ENCODE assay signal across 29 cellular contexts in genomic region chr4:3215733-3216132, GRCh38. TPM values are rescaled to one million over a fixed set of nuclear protein-coding genes. Genes with fewer than 3 reads are reported as not detected.
"Had no signal": no experiment of that assay in that cellular context is flagged by ENCODE, and none has a peak within 500 bp of the region (broad histone marks: within the 10 kb centered on the region; RNA-seq: fewer than 3 reads in every experiment).

No MANE protein-coding gene starts in this region.

- H3K27me3 ChIP-seq: esophagus muscularis mucosa, foreskin keratinocyte, gastroesophageal sphincter, neural progenitor cell, ovary, right lobe of liver, testis, tibial artery had no signal

- H3K4me1 ChIP-seq: esophagus muscularis mucosa, foreskin keratinocyte, gastroesophageal sphincter, right lobe of liver, testis, tibial artery had no signal

- ATAC-seq: foreskin keratinocyte; gastroesophageal sphincter; naive thymus-derived CD4-positive, alpha-beta T cell; right lobe of liver; stimulated activated effector memory CD8-positive, alpha-beta T cell treated with anti-CD3 and anti-CD28 coated beads, Interleukin-12 subunit alpha, Interleukin-12 subunit beta, amount 100 ng/mL, for 72 hours; stimulated activated naive CD8-positive, alpha-beta T cell treated with anti-CD3 and anti-CD28 coated beads, Interleukin-15, Interleukin-2, amounts not matched to agents 100 U/mL and 50 U/mL, for 24 hours had no signal

- H3K4me3 ChIP-seq: coronary artery, esophagus muscularis mucosa, gastroesophageal sphincter, neural progenitor cell, ovary, right lobe of liver, testis, tibial artery had no signal

- H3K9me3 Mint-ChIP-seq: central memory CD8-positive, alpha-beta T cell; immature natural killer cell; nephron; neural progenitor cell; stimulated activated effector memory CD8-positive, alpha-beta T cell treated with anti-CD3 and anti-CD28 coated beads, Interleukin-12 subunit alpha, Interleukin-12 subunit beta, amount 100 ng/mL, for 72 hours; type B pancreatic cell had no signal

- H3K27ac Mint-ChIP-seq: naive thymus-derived CD4-positive, alpha-beta T cell; nephron; neural progenitor cell; stimulated activated effector memory CD8-positive, alpha-beta T cell treated with anti-CD3 and anti-CD28 coated beads, Interleukin-12 subunit alpha, Interleukin-12 subunit beta, amount 100 ng/mL, for 72 hours had no signal

- H3K9me3 ChIP-seq: esophagus muscularis mucosa, gastroesophageal sphincter, ovary, right lobe of liver, testis, tibial artery had no signal

- DNase-seq: dermis blood vessel endothelial cell; effector memory CD4-positive, alpha-beta T cell; foreskin keratinocyte; hypothalamus; immature natural killer cell; islet precursor cell; kidney glomerular epithelial cell; mesenchymal stem cell; midbrain; naive thymus-derived CD4-positive, alpha-beta T cell; retina; stimulated activated CD4-positive, alpha-beta T cell treated with anti-CD3 and anti-CD28 coated beads, Interleukin-2, amount 100 ng/mL, for 24 hours; stimulated activated CD4-positive, alpha-beta T cell treated with anti-CD3 and anti-CD28 coated beads, Interleukin-4, amount 100 ng/mL, for 24 hours; stimulated activated naive CD8-positive, alpha-beta T cell treated with anti-CD3 and anti-CD28 coated beads, Interleukin-15, Interleukin-2, amounts not matched to agents 100 U/mL and 50 U/mL, for 24 hours; substantia nigra; testis had no signal

- H3K36me3 ChIP-seq: neural progenitor cell, ovary had no signal

- H3K4me3 Mint-ChIP-seq: central memory CD8-positive, alpha-beta T cell; immature natural killer cell; naive thymus-derived CD4-positive, alpha-beta T cell; nephron; neural progenitor cell; stimulated activated effector memory CD8-positive, alpha-beta T cell treated with anti-CD3 and anti-CD28 coated beads, Interleukin-12 subunit alpha, Interleukin-12 subunit beta, amount 100 ng/mL, for 72 hours had no signal

- H3K27me3 Mint-ChIP-seq: central memory CD8-positive, alpha-beta T cell; naive thymus-derived CD4-positive, alpha-beta T cell; type B pancreatic cell had no signal

- H3K27ac ChIP-seq: coronary artery, esophagus muscularis mucosa, foreskin keratinocyte, gastroesophageal sphincter, neural progenitor cell, ovary, right lobe of liver, testis, tibial artery had no signal

- H3K4me1 Mint-ChIP-seq: nephron, neural progenitor cell had no signal

- H3K4me2 ChIP-seq: neural progenitor cell had no signal

- H2AFZ ChIP-seq: neural progenitor cell had no signal

RNA-seq across cellular contexts. Expression of gene MSANTD1, which starts 33.2 kb away (rescaled TPM):
- total RNA-seq: epithelial cell of proximal tubule had no signal
- polyA plus RNA-seq: fibroblast of lung; immature natural killer cell; naive thymus-derived CD4-positive, alpha-beta T cell had no signal
